In the genomic region with DNA sequence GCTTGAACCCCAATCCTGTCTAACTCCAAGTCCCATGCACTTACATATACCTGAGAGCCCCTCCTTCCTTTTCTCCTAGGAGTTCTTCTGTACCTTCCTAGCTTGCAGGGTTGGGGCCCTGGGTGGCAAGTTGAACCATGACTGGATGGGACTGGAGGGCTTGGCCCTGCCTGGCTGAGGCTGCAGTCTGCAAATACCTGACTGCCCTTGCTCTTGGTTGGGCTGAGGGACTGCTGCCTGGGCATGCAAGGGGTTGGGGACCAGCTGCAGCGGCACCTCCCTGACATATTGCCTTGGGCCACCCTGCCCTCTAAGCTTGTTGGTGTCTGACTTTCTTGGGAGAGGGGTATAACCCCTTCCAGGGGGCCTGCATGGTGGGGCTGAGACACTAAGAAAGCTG, we compare ENCODE assay signal across 1 cellular context.
TF ChIP-seq lines count a peak whose summit lies in the region.

No MANE protein-coding gene starts in this region.

TF ChIP-seq in HepG2, 621 proteins besides CTCF, POLR2A, EP300 and RAD21:
- TF ChIP-seq CHD4 (IDR thresholded peaks at IDR 0.05; ENCODE audit: borderline replicate concordance, low read length) (no peak), WIZ (CRISPR knock-in tag; IDR thresholded peaks at IDR 0.05) (no peak), ZMYM2 (CRISPR knock-in tag; IDR thresholded peaks at IDR 0.05) (no peak), ZNF724P (CRISPR knock-in tag; IDR thresholded peaks at IDR 0.05; ENCODE audit: borderline replicate concordance) (no peak), TRIM24 (CRISPR knock-in tag; IDR thresholded peaks at IDR 0.05) (no peak), KLF12 (CRISPR knock-in tag; IDR thresholded peaks at IDR 0.05; ENCODE audit: borderline replicate concordance) (no peak), FOXC1 (CRISPR knock-in tag; IDR thresholded peaks at IDR 0.05; ENCODE audit: borderline replicate concordance) (no peak), KAT8 (CRISPR knock-in tag; IDR thresholded peaks at IDR 0.05) (no peak), MYC (CRISPR knock-in tag; IDR thresholded peaks at IDR 0.05; ENCODE audit: borderline replicate concordance) (no peak), HMGA1 (CRISPR knock-in tag; conservative IDR thresholded peaks at IDR 0.05) (no peak), PCBP1 (IDR thresholded peaks at IDR 0.05; ENCODE audit: borderline replicate concordance, low read depth, low read length) (no peak), RFXAP (CRISPR knock-in tag; IDR thresholded peaks at IDR 0.05; ENCODE audit: borderline replicate concordance) (no peak), ZNF446 (CRISPR knock-in tag; IDR thresholded peaks at IDR 0.05) (no peak), ZFAT (CRISPR knock-in tag; conservative IDR thresholded peaks at IDR 0.05) (no peak), RBM22 (optimal IDR thresholded peaks at IDR 0.05; ENCODE audit: low read length) (no peak)
